In the genomic region with DNA sequence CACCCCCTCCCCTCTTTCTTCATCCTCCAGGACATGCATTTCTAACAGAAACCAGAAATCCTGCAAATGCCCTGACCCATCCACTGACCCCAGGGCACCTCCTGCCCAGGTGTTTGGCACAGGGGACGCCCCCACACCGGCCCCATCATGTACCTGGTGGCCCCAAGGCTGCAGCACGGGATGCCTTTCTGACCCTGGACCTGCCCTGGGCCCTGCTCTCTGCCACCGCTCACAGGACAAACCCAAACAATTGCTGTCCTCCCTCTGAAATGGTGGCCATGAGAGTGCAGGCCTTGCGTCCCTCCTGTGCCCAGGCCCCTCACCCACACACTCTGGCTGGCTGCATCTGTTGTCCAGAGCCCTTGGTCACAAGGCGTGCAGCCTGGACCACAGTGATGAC, we compare ENCODE assay signal across 35 cellular contexts. TPM values are rescaled to one million over a fixed set of nuclear protein-coding genes. Genes with fewer than 3 reads are reported as not detected.
"Had no signal": no experiment of that assay in that cellular context is flagged by ENCODE, and none has a peak within 500 bp of the region (broad histone marks: within the 10 kb centered on the region; RNA-seq: fewer than 3 reads in every experiment).

No MANE protein-coding gene starts in this region.

- H3K4me3 ChIP-seq: adrenal gland, ascending aorta, breast epithelium, coronary artery, dorsolateral prefrontal cortex had no signal

- H3K9me3 Mint-ChIP-seq: activated CD8-positive, alpha-beta T cell treated with anti-CD3 and anti-CD28 coated beads for 36 hours; activated naive CD4-positive, alpha-beta T cell treated with anti-CD3 and anti-CD28 coated beads, Interleukin-2, amount 50 U/mL, for 24 hours; activated T-helper 1 cell treated with anti-CD3 and anti-CD28 coated beads, Interleukin-12 subunit alpha, Interleukin-12 subunit beta, Interleukin-2, Interleukin-4 antibody, amounts not matched to agents 30 ng/mL and 10 ng/mL and 1 ng/mL, durations not matched to agents 14 hours and 24 hours and 36 hours; central memory CD8-positive, alpha-beta T cell; dendritic cell treated with granulocyte-macrophage colony-stimulating factor and Interleukin-4, amounts not matched to agents 40 ng/mL and 50 ng/mL, for 4 days; T-helper 2 cell treated with Interferon-gamma antibody and Interleukin-4, amounts not matched to agents 5 μg/mL and 100 μg/mL, for 36 hours had no signal

- H3K4me3 Mint-ChIP-seq: activated B cell treated with CpG ODN at 0.5 μM for 24 hours; activated CD8-positive, alpha-beta memory T cell treated with anti-CD3 and anti-CD28 coated beads, Interleukin-2, amount 10 ng/mL, durations not matched to agents 7 days and 5 days; activated CD8-positive, alpha-beta T cell treated with anti-CD3 and anti-CD28 coated beads for 36 hours; activated naive CD4-positive, alpha-beta T cell treated with anti-CD3 and anti-CD28 coated beads for 36 hours; activated naive CD4-positive, alpha-beta T cell treated with anti-CD3 and anti-CD28 coated beads, Interleukin-2, amount 50 U/mL, for 24 hours; activated naive CD8-positive, alpha-beta T cell treated with anti-CD3 and anti-CD28 coated beads for 36 hours; activated naive CD8-positive, alpha-beta T cell treated with anti-CD3 and anti-CD28 coated beads, Interleukin-2, amount 50 U/mL, for 24 hours; activated T-helper 1 cell treated with anti-CD3 and anti-CD28 coated beads, Interleukin-12 subunit alpha, Interleukin-12 subunit beta, Interleukin-2, Interleukin-4 antibody, amounts not matched to agents 30 ng/mL and 10 ng/mL and 1 ng/mL, durations not matched to agents 14 hours and 24 hours and 36 hours; brain; central memory CD8-positive, alpha-beta T cell; dendritic cell treated with granulocyte-macrophage colony-stimulating factor and Interleukin-4, amounts not matched to agents 40 ng/mL and 50 ng/mL, for 4 days; endodermal cell; T-helper 17 cell; T-helper 2 cell treated with Interferon-gamma antibody and Interleukin-4, amounts not matched to agents 5 μg/mL and 100 μg/mL, for 36 hours had no signal

- DNase-seq: activated B cell treated with CpG ODN at 0.5 μM for 24 hours; activated CD4-positive, alpha-beta T cell treated with anti-CD3 and anti-CD28 coated beads for 48 hours; activated CD4-positive, alpha-beta T cell treated with anti-CD3 and anti-CD28 coated beads, Interleukin-2, amount 50 U/mL, for 1 hour; activated CD4-positive, alpha-beta T cell treated with anti-CD3 and anti-CD28 coated beads, Interleukin-2, amount 50 U/mL, for 48 hours; activated CD8-positive, alpha-beta memory T cell treated with anti-CD3 and anti-CD28 coated beads, Interleukin-2, amount 10 ng/mL, durations not matched to agents 7 days and 5 days; activated CD8-positive, alpha-beta memory T cell treated with anti-CD3 and anti-CD28 coated beads, Interleukin-2, amount 50 U/mL, for 4 hours; activated CD8-positive, alpha-beta T cell treated with anti-CD3 and anti-CD28 coated beads for 36 hours; activated effector memory CD4-positive, alpha-beta T cell treated with anti-CD3 and anti-CD28 coated beads, Interleukin-2, amount 50 U/mL, for 16 hours; activated naive CD4-positive, alpha-beta T cell treated with anti-CD3 and anti-CD28 coated beads for 36 hours; activated naive CD8-positive, alpha-beta T cell treated with anti-CD3 and anti-CD28 coated beads for 36 hours; activated naive CD8-positive, alpha-beta T cell treated with anti-CD3 and anti-CD28 coated beads, Interleukin-2, amount 50 U/mL, for 24 hours; activated T-cell treated with anti-CD3 and anti-CD28 coated beads, Interleukin-2, amount 50 U/mL, for 1 hour; activated T-cell treated with anti-CD3 and anti-CD28 coated beads, Interleukin-2, amount 50 U/mL, for 48 hours; dorsolateral prefrontal cortex; effector memory CD4-positive, alpha-beta T cell; endodermal cell; foreskin fibroblast; T-helper 1 cell; T-helper 17 cell; T1000; WERI-Rb-1 had no signal

- H3K36me3 ChIP-seq: adrenal gland, ascending aorta, breast epithelium, WERI-Rb-1 had no signal

- H3K27ac Mint-ChIP-seq: activated B cell treated with CpG ODN at 0.5 μM for 24 hours; activated CD8-positive, alpha-beta memory T cell treated with anti-CD3 and anti-CD28 coated beads, Interleukin-2, amount 10 ng/mL, durations not matched to agents 7 days and 5 days; activated CD8-positive, alpha-beta T cell treated with anti-CD3 and anti-CD28 coated beads for 36 hours; activated naive CD4-positive, alpha-beta T cell treated with anti-CD3 and anti-CD28 coated beads for 36 hours; activated naive CD4-positive, alpha-beta T cell treated with anti-CD3 and anti-CD28 coated beads, Interleukin-2, amount 50 U/mL, for 24 hours; activated naive CD8-positive, alpha-beta T cell treated with anti-CD3 and anti-CD28 coated beads for 36 hours; activated naive CD8-positive, alpha-beta T cell treated with anti-CD3 and anti-CD28 coated beads, Interleukin-2, amount 50 U/mL, for 24 hours; activated T-helper 1 cell treated with anti-CD3 and anti-CD28 coated beads, Interleukin-12 subunit alpha, Interleukin-12 subunit beta, Interleukin-2, Interleukin-4 antibody, amounts not matched to agents 30 ng/mL and 10 ng/mL and 1 ng/mL, durations not matched to agents 14 hours and 24 hours and 36 hours; activated T-helper 2 cell treated with anti-CD3 and anti-CD28 coated beads, Interferon-gamma antibody, Interleukin-2, Interleukin-4, amounts not matched to agents 10 μg/mL and 5 μg/mL and 100 μg/mL, durations not matched to agents 14 hours and 24 hours and 36 hours; brain; dendritic cell treated with granulocyte-macrophage colony-stimulating factor and Interleukin-4, amounts not matched to agents 40 ng/mL and 50 ng/mL, for 4 days; endodermal cell; T-helper 17 cell; T-helper 2 cell treated with Interferon-gamma antibody and Interleukin-4, amounts not matched to agents 5 μg/mL and 100 μg/mL, for 36 hours had no signal

- ATAC-seq: activated CD4-positive, CD25-positive, alpha-beta regulatory T cell treated with anti-CD3 and anti-CD28 coated beads, Interleukin-2, amount 50 U/mL, for 24 hours; activated CD8-positive, alpha-beta memory T cell treated with anti-CD3 and anti-CD28 coated beads, Interleukin-2, amount 10 ng/mL, durations not matched to agents 7 days and 5 days; activated CD8-positive, alpha-beta T cell treated with anti-CD3 and anti-CD28 coated beads for 36 hours; activated naive CD8-positive, alpha-beta T cell treated with anti-CD3 and anti-CD28 coated beads, Interleukin-2, amount 50 U/mL, for 24 hours; T-helper 17 cell had no signal

- H3K9me3 ChIP-seq: adrenal gland, ascending aorta, breast epithelium had no signal

- H3K27me3 Mint-ChIP-seq: activated B cell treated with CpG ODN at 0.5 μM for 24 hours; activated CD8-positive, alpha-beta memory T cell treated with anti-CD3 and anti-CD28 coated beads, Interleukin-2, amount 10 ng/mL, durations not matched to agents 7 days and 5 days; activated CD8-positive, alpha-beta T cell treated with anti-CD3 and anti-CD28 coated beads for 36 hours; activated naive CD4-positive, alpha-beta T cell treated with anti-CD3 and anti-CD28 coated beads, Interleukin-2, amount 50 U/mL, for 24 hours; activated naive CD8-positive, alpha-beta T cell treated with anti-CD3 and anti-CD28 coated beads for 36 hours; activated naive CD8-positive, alpha-beta T cell treated with anti-CD3 and anti-CD28 coated beads, Interleukin-2, amount 50 U/mL, for 24 hours; central memory CD8-positive, alpha-beta T cell; dendritic cell treated with granulocyte-macrophage colony-stimulating factor and Interleukin-4, amounts not matched to agents 40 ng/mL and 50 ng/mL, for 4 days had no signal

- H3K27me3 ChIP-seq: adrenal gland, ascending aorta, breast epithelium, dorsolateral prefrontal cortex had no signal

- H3K27ac ChIP-seq: ascending aorta, breast epithelium, coronary artery, dorsolateral prefrontal cortex, WERI-Rb-1 had no signal

- H3K4me1 ChIP-seq: ascending aorta, breast epithelium had no signal

- FAIRE-seq: frontal cortex had no signal

- H3K4me1 Mint-ChIP-seq: brain, endodermal cell had no signal

RNA-seq across cellular contexts. Expression of gene SCGB2B2, which starts 12.1 kb away (rescaled TPM):
- total RNA-seq: activated T-helper 1 cell treated with anti-CD3 and anti-CD28 coated beads, Interleukin-12 subunit alpha, Interleukin-12 subunit beta, Interleukin-2, Interleukin-4 antibody, amounts not matched to agents 30 ng/mL and 10 ng/mL and 1 ng/mL, durations not matched to agents 14 hours and 24 hours and 36 hours; ascending aorta; epithelial cell of proximal tubule had no signal
